ENCODE assay signal across 17 cellular contexts in the genomic region with DNA sequence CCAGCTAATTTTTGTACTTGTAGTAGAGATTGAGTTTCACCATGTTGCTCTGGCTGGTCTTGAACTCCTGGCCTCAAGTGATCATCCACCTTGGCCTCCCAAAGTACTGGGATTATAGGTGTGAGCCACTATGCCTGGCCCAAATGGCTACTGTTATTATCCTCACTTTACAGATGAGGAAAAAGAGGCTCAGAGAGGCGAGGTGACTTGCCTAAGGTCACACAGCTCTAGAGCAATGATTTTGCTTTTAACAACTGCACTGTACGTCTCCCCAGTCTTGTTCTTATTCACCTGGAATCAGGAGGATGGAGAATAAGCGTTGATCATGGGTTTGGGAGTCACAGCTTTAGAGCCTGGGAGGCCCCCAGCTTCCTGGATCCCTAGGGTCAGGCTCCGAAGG.
"Had no signal": no experiment of that assay in that cellular context is flagged by ENCODE, and none has a peak within 500 bp of the region (broad histone marks: within the 10 kb centered on the region; RNA-seq: fewer than 3 reads in every experiment).

No MANE protein-coding gene starts in this region.

- H3K9me3 ChIP-seq: body of pancreas, thoracic aorta, uterus had no signal

- H3K4me3 ChIP-seq: body of pancreas, thoracic aorta, uterus had no signal

- DNase-seq: activated CD4-positive, alpha-beta T cell treated with anti-CD3 and anti-CD28 coated beads, Interleukin-2, amount 50 U/mL, for 48 hours; activated effector memory CD4-positive, alpha-beta T cell treated with anti-CD3 and anti-CD28 coated beads, Interleukin-2, amount 50 U/mL, for 16 hours; activated T-cell treated with anti-CD3 and anti-CD28 coated beads, Interleukin-2, amount 50 U/mL, for 4 hours; amniotic stem cell; body of pancreas; cortex of kidney; effector CD8-positive, alpha-beta T cell; kidney glomerular epithelial cell; naive B cell; stimulated activated CD4-positive, alpha-beta T cell treated with anti-CD3 and anti-CD28 coated beads, Interleukin-4, amount 100 ng/mL, for 24 hours; uterus had no signal

- H3K4me3 Mint-ChIP-seq: activated T-cell treated with anti-CD3 and anti-CD28 coated beads, Interleukin-2, amount 50 U/mL, for 4 hours; central memory CD8-positive, alpha-beta T cell; naive B cell; stimulated activated naive CD8-positive, alpha-beta T cell treated with anti-CD3 and anti-CD28 coated beads, Interleukin-15, Interleukin-2, amounts not matched to agents 100 ng/mL and 50 ng/mL, for 24 hours; T-helper 2 cell treated with Interferon-gamma antibody and Interleukin-4, amounts not matched to agents 5 μg/mL and 100 μg/mL, for 36 hours had no signal

- H3K27me3 Mint-ChIP-seq: stimulated activated naive CD8-positive, alpha-beta T cell treated with anti-CD3 and anti-CD28 coated beads, Interleukin-15, Interleukin-2, amounts not matched to agents 100 ng/mL and 50 ng/mL, for 24 hours had no signal

- H3K36me3 ChIP-seq: thoracic aorta, uterus had no signal

- H3K27me3 ChIP-seq: body of pancreas, uterus had no signal

- H3K27ac Mint-ChIP-seq: activated naive CD4-positive, alpha-beta T cell treated with anti-CD3 and anti-CD28 coated beads, Interleukin-2, amount 50 U/mL, for 72 hours; naive B cell; progenitor cell of endocrine pancreas; stimulated activated naive CD8-positive, alpha-beta T cell treated with anti-CD3 and anti-CD28 coated beads, Interleukin-15, Interleukin-2, amounts not matched to agents 100 ng/mL and 50 ng/mL, for 24 hours; T-helper 2 cell treated with Interferon-gamma antibody and Interleukin-4, amounts not matched to agents 5 μg/mL and 100 μg/mL, for 36 hours had no signal

- H3K36me3 Mint-ChIP-seq: activated naive CD4-positive, alpha-beta T cell treated with anti-CD3 and anti-CD28 coated beads, Interleukin-2, amount 50 U/mL, for 72 hours; naive B cell had no signal

- H3K4me1 ChIP-seq: body of pancreas had no signal

- H3K4me1 Mint-ChIP-seq: naive B cell had no signal

- H3K27ac ChIP-seq: body of pancreas, thoracic aorta had no signal

- H3K9me3 Mint-ChIP-seq: activated naive CD4-positive, alpha-beta T cell treated with anti-CD3 and anti-CD28 coated beads, Interleukin-2, amount 50 U/mL, for 72 hours; central memory CD8-positive, alpha-beta T cell; stimulated activated naive CD8-positive, alpha-beta T cell treated with anti-CD3 and anti-CD28 coated beads, Interleukin-15, Interleukin-2, amounts not matched to agents 100 ng/mL and 50 ng/mL, for 24 hours had no signal
